8 cellular contexts compared by ENCODE assay signal in genomic region chr2:231709981-231710750, GRCh38. TPM values are rescaled to one million over a fixed set of nuclear protein-coding genes. Genes with fewer than 3 reads are reported as not detected.
A peak's percentile ranks its signal among the peaks of the same experiment; 100 is the strongest.
DNase-seq lines count a peak whose midpoint lies in the region; ATAC-seq, FAIRE-seq and TF ChIP-seq lines count a peak whose summit lies in the region.

No MANE protein-coding gene starts in this region.

- CTCF ChIA-PET in activated B cell treated with CpG ODN at 0.5 μM for 24 hours (lab: Charles Lee): interaction anchor here (0.7 to 4.6 kb wide), 6 partner anchors 24 to 103 kb away, joined by 3 to 28 read pairs (median 13); no protein-coding TSS in a partner anchor

- peak overlapping the region; percentile 94 for H3K27ac Mint-ChIP-seq in activated B cell treated with CpG ODN at 0.5 μM for 24 hours

- peak overlapping the region; percentile 92 for H3K9ac ChIP-seq in keratinocyte (ENCODE audit: control insufficient read depth, extremely low read depth, insufficient read depth, low read length)

- FAIRE-seq in keratinocyte (lab: Jason Lieb, UNC): no peak

- peak overlapping the region; percentile 87 to 95 (median 93) for H3K4me3 ChIP-seq in keratinocyte (ENCODE audit: control insufficient read depth in 2 of 3, extremely low read depth in 1 of 3, insufficient read depth in 2 of 3, low read depth in 1 of 3, low read length in 3 of 3)

- peak; percentile 13 for ATAC-seq in activated B cell treated with CpG ODN at 0.5 μM for 24 hours (ENCODE audit: low read depth)
- no peak for ATAC-seq in GM18870 (IDR thresholded peaks at IDR 0.05; ENCODE audit: unreplicated experiment)

- POLR2A ChIA-PET in activated B cell treated with CpG ODN at 0.5 μM for 24 hours (lab: Charles Lee): interaction anchor here (0.6 to 12.2 kb wide), 8 partner anchors 11 to 246 kb away, joined by 3 to 717 read pairs (median 160); partner anchors contain the start of gene NCL

- H3K4me1 Mint-ChIP-seq in activated B cell treated with CpG ODN at 0.5 μM for 24 hours: peaks cover 57% of the 10 kb centered on the region

- H2AFZ ChIP-seq in keratinocyte (ENCODE audit: control insufficient read depth, low read length): no peak overlapping the region

- H3K4me3 Mint-ChIP-seq in activated B cell treated with CpG ODN at 0.5 μM for 24 hours: peak overlapping the region; percentile 91

- H3K9me3 Mint-ChIP-seq in activated B cell treated with CpG ODN at 0.5 μM for 24 hours: no peaks in the 10 kb centered on the region

- no peaks in the 10 kb centered on the region for H3K9me1 ChIP-seq in keratinocyte (ENCODE audit: control insufficient read depth, extremely low read depth, insufficient read depth, low read length)

- TF ChIP-seq CTCF in activated B cell treated with CpG ODN at 0.5 μM for 24 hours (IDR thresholded peaks at IDR 0.05) (no peak), keratinocyte (optimal IDR thresholded peaks at IDR 0.05 in 1 of 3, IDR thresholded peaks at IDR 0.05 in 1 of 3, conservative IDR thresholded peaks at IDR 0.05 in 1 of 3; ENCODE audit: extremely low read depth in 1 of 3, insufficient read depth in 2 of 3, low read length in 3 of 3) (peak in 1 of 3 experiments; percentile 60)

- H3K27ac ChIP-seq in keratinocyte (ENCODE audit: control insufficient read depth, insufficient read depth, low read length): peak overlapping the region; percentile 87

- H3K4me1 ChIP-seq in keratinocyte (ENCODE audit: control insufficient read depth, extremely low read depth, insufficient read depth, low read length): peaks cover 23% of the 10 kb centered on the region

- no peaks in the 10 kb centered on the region for H3K27me3 ChIP-seq in keratinocyte (ENCODE audit: control insufficient read depth, extremely low read depth, insufficient read depth, low read length)

- peak overlapping the region; percentile 75 for H3K4me2 ChIP-seq in keratinocyte (ENCODE audit: control insufficient read depth, extremely low read depth, insufficient read depth, low read depth, low read length)

- intact Hi-C loops in activated B cell treated with CpG ODN at 0.5 μM for 24 hours (cut with micrococcal nuclease): no loop called here

- DNase-seq in Daoy (ENCODE audit: low read depth) (peak; percentile 89), GOT3 (lab: John Stamatoyannopoulos, UW) (peak; percentile 67), NCI-H146 (lab: John Stamatoyannopoulos, UW) (peak; percentile 65), activated B cell treated with CpG ODN at 0.5 μM for 24 hours (peak; percentile 99), keratinocyte (ENCODE audit: low read depth, low spot score) (no peak)
- peak; percentile 86 for DNase-seq in central memory CD4-positive, alpha-beta T cell
- DNase-seq in stimulated activated CD4-positive, alpha-beta T cell treated with anti-CD3 and anti-CD28 coated beads, Interleukin-12 subunit alpha, Interleukin-12 subunit beta, amount 100 ng/mL, for 24 hours (ENCODE audit: low read depth in 2 of 2): peak; percentile 63 to 70

- peaks cover 46% of the 10 kb centered on the region for H3K79me2 ChIP-seq in keratinocyte (ENCODE audit: control insufficient read depth, insufficient read depth, low read length)

- no peaks in the 10 kb centered on the region for H3K9me3 ChIP-seq in keratinocyte (ENCODE audit: control insufficient read depth, low read depth, low read length)

- dilution Hi-C loops in keratinocyte (cut with MboI; ENCODE audit: extremely low pct_ligation_motif_present, low sequenced_read_pairs): no loop called here

- no peaks in the 10 kb centered on the region for H3K27me3 Mint-ChIP-seq in activated B cell treated with CpG ODN at 0.5 μM for 24 hours

- peaks cover 32% of the 10 kb centered on the region for H4K20me1 ChIP-seq in keratinocyte (ENCODE audit: control insufficient read depth, extremely low read depth, insufficient read depth, low read length)

- peaks cover 52% of the 10 kb centered on the region for H3K36me3 Mint-ChIP-seq in activated B cell treated with CpG ODN at 0.5 μM for 24 hours (ENCODE audit: low read depth)

- peaks cover 9 to 15% of the 10 kb centered on the region in 2 experiments for H3K36me3 ChIP-seq in keratinocyte (ENCODE audit: control insufficient read depth in 2 of 2, extremely low read depth in 1 of 2, insufficient read depth in 2 of 2, low read length in 2 of 2)

RNA-seq across cellular contexts. Expression of gene PTMA, which starts 1.8 kb away (rescaled TPM):
- total RNA-seq in Daoy (2014; rRNA removed; shearing (Covaris generic)): 969 and 1,053 TPM in 2 replicates
- 1,531 and 1,680 TPM in 2 replicates for total RNA-seq in activated B cell treated with CpG ODN at 0.5 μM for 24 hours
- polyA plus RNA-seq in keratinocyte: 200 to 691 TPM (median 598 TPM) in 3 replicates
- polyA plus RNA-seq in keratinocyte (2011; ENCODE audit: low read depth): 225 TPM
- polyA plus RNA-seq in keratinocyte (2011; cell fraction: cytosol; rRNA removed): 365 and 669 TPM in 2 replicates
- polyA plus RNA-seq in keratinocyte (2011; cell fraction: nucleus; rRNA removed): 172 and 224 TPM in 2 replicates
- 295 and 1,005 TPM in 2 replicates for polyA plus RNA-seq in keratinocyte (2012; ENCODE audit: low replicate concordance)
- polyA minus RNA-seq in keratinocyte: 30.7 to 59.6 TPM (median 58.6 TPM) in 3 replicates
- polyA minus RNA-seq in keratinocyte (2011; cell fraction: cytosol; rRNA and poly(A)+ RNA removed): 399 TPM
- 57.3 and 58.8 TPM in 2 replicates for polyA minus RNA-seq in keratinocyte (2011; cell fraction: nucleus; rRNA and poly(A)+ RNA removed)
